Comparison of ENCODE assay signal across 1 cellular context in genomic region chr11:62025429-62026105, GRCh38.
A peak's percentile ranks its signal among the peaks of the same experiment; 100 is the strongest.
TF ChIP-seq lines count a peak whose summit lies in the region.

No MANE protein-coding gene starts in this region.

TF ChIP-seq in HepG2, 621 proteins besides CTCF, POLR2A, EP300 and RAD21 (continued from another document and continues in another):
- TF ChIP-seq FUBP1 (CRISPR knock-in tag; IDR thresholded peaks at IDR 0.05; ENCODE audit: borderline replicate concordance), result no peak
- no peak for TF ChIP-seq FOXK2 (IDR thresholded peaks at IDR 0.05)
- TF ChIP-seq ZNF296 (CRISPR knock-in tag; conservative IDR thresholded peaks at IDR 0.05), result no peak
- peak; percentile 36; the same call in 1 of the 2 replicates for TF ChIP-seq ZNF12 (CRISPR knock-in tag; IDR thresholded peaks at IDR 0.05)
- no peak for TF ChIP-seq FLYWCH1 (CRISPR knock-in tag; IDR thresholded peaks at IDR 0.05)
- TF ChIP-seq TAF1 (CRISPR knock-in tag; IDR thresholded peaks at IDR 0.05), result no peak
- no peak for TF ChIP-seq ZMAT3 (CRISPR knock-in tag; conservative IDR thresholded peaks at IDR 0.05)
- TF ChIP-seq CEBPZ (IDR thresholded peaks at IDR 0.05; ENCODE audit: low read length), result no peak
- TF ChIP-seq ZMYM3 (CRISPR knock-in tag; IDR thresholded peaks at IDR 0.05), result peak; percentile 39; the same call in 1 of the 2 replicates
- no peak for TF ChIP-seq ZMYM4 (CRISPR knock-in tag; IDR thresholded peaks at IDR 0.05)
- TF ChIP-seq AHDC1 (CRISPR knock-in tag; IDR thresholded peaks at IDR 0.05; ENCODE audit: borderline replicate concordance), result peak; percentile 56; the same call in 1 of the 2 replicates
- no peak for TF ChIP-seq ZNF850 (CRISPR knock-in tag; conservative IDR thresholded peaks at IDR 0.05)
- no peak for TF ChIP-seq ZNF549 (CRISPR knock-in tag; IDR thresholded peaks at IDR 0.05)
- no peak for TF ChIP-seq GZF1 (CRISPR knock-in tag; IDR thresholded peaks at IDR 0.05)
- TF ChIP-seq ZNF619 (CRISPR knock-in tag; IDR thresholded peaks at IDR 0.05), result no peak
- TF ChIP-seq ZBTB8A (CRISPR knock-in tag; IDR thresholded peaks at IDR 0.05; ENCODE audit: borderline replicate concordance, low read depth), result no peak
- TF ChIP-seq, protein P1, sequence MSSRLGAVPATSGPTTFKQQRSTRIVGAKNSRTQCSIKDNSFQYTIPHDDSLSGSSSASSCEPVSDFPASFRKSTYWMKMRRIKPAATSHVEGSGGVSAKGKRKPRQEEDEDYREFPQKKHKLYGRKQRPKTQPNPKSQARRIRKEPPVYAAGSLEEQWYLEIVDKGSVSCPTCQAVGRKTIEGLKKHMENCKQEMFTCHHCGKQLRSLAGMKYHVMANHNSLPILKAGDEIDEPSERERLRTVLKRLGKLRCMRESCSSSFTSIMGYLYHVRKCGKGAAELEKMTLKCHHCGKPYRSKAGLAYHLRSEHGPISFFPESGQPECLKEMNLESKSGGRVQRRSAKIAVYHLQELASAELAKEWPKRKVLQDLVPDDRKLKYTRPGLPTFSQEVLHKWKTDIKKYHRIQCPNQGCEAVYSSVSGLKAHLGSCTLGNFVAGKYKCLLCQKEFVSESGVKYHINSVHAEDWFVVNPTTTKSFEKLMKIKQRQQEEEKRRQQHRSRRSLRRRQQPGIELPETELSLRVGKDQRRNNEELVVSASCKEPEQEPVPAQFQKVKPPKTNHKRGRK (CRISPR knock-in tag; IDR thresholded peaks at IDR 0.05), result no peak
- no peak for TF ChIP-seq SMC3 (IDR thresholded peaks at IDR 0.05; ENCODE audit: low read length)
- TF ChIP-seq ZNF10 (CRISPR knock-in tag; IDR thresholded peaks at IDR 0.05; ENCODE audit: borderline replicate concordance, low read depth), result no peak
- no peak for TF ChIP-seq ZSCAN22 (CRISPR knock-in tag; IDR thresholded peaks at IDR 0.05)
- TF ChIP-seq ZNF564 (CRISPR knock-in tag; IDR thresholded peaks at IDR 0.05), result no peak
- peak; percentile 70; the same call in 1 of the 2 replicates for TF ChIP-seq FOXO1 (CRISPR knock-in tag; IDR thresholded peaks at IDR 0.05)
- no peak for TF ChIP-seq SMARCC2 (IDR thresholded peaks at IDR 0.05)
- TF ChIP-seq ZNF563 (CRISPR knock-in tag; IDR thresholded peaks at IDR 0.05), result no peak
- TF ChIP-seq ZFP90 (CRISPR knock-in tag; IDR thresholded peaks at IDR 0.05; ENCODE audit: borderline replicate concordance), result no peak
- TF ChIP-seq KLF9 (CRISPR knock-in tag; IDR thresholded peaks at IDR 0.05; ENCODE audit: low read depth), result 0 out of 2 replicates have a peak, but pooled peaks have one; percentile 76
- TF ChIP-seq SALL1 (CRISPR knock-in tag; IDR thresholded peaks at IDR 0.05), result peak; percentile 73
- TF ChIP-seq JDP2 (CRISPR knock-in tag; IDR thresholded peaks at IDR 0.05; ENCODE audit: borderline replicate concordance), result no peak
- peak; percentile 37 for TF ChIP-seq CBX1 (IDR thresholded peaks at IDR 0.05; ENCODE audit: low read depth)
- peak; percentile 87 for TF ChIP-seq CEBPB (IDR thresholded peaks at IDR 0.05; ENCODE audit: borderline replicate concordance, low read depth, low read length)
- TF ChIP-seq, protein P2, sequence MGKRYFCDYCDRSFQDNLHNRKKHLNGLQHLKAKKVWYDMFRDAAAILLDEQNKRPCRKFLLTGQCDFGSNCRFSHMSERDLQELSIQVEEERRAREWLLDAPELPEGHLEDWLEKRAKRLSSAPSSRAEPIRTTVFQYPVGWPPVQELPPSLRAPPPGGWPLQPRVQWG (CRISPR knock-in tag; IDR thresholded peaks at IDR 0.05; ENCODE audit: borderline replicate concordance, low read depth), result no peak
- TF ChIP-seq FOSL1 (CRISPR knock-in tag; IDR thresholded peaks at IDR 0.05; ENCODE audit: borderline replicate concordance), result no peak; the same call in 1 of the 2 replicates
- TF ChIP-seq ARNTL (CRISPR knock-in tag; IDR thresholded peaks at IDR 0.05), result peak; percentile 43; the same call in 1 of the 2 replicates
- no peak for TF ChIP-seq THAP8 (CRISPR knock-in tag; IDR thresholded peaks at IDR 0.05; ENCODE audit: borderline replicate concordance)
- peak; percentile 95 for TF ChIP-seq FOSL2 (CRISPR knock-in tag; IDR thresholded peaks at IDR 0.05)
- no peak for TF ChIP-seq NR3C1 (CRISPR knock-in tag; IDR thresholded peaks at IDR 0.05)
- TF ChIP-seq ZNF788 (CRISPR knock-in tag; IDR thresholded peaks at IDR 0.05; ENCODE audit: borderline replicate concordance), result no peak
- peak; percentile 33; the same call in 1 of the 2 replicates for TF ChIP-seq ZNF644 (CRISPR knock-in tag; IDR thresholded peaks at IDR 0.05; ENCODE audit: low read depth)
- TF ChIP-seq MAZ (IDR thresholded peaks at IDR 0.05; ENCODE audit: borderline replicate concordance, low read depth, low read length), result no peak
- TF ChIP-seq MAZ (CRISPR knock-in tag; IDR thresholded peaks at IDR 0.05; ENCODE audit: low read depth), result no peak
- TF ChIP-seq, protein P3, sequence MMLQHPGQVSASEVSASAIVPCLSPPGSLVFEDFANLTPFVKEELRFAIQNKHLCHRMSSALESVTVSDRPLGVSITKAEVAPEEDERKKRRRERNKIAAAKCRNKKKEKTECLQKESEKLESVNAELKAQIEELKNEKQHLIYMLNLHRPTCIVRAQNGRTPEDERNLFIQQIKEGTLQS (CRISPR knock-in tag; IDR thresholded peaks at IDR 0.05), result peak; percentile 57
- TF ChIP-seq SRF (IDR thresholded peaks at IDR 0.05; ENCODE audit: low read depth, low read length), result no peak
- TF ChIP-seq PRMT3 (CRISPR knock-in tag; IDR thresholded peaks at IDR 0.05; ENCODE audit: borderline replicate concordance, low read depth), result no peak
- TF ChIP-seq HNF1B (CRISPR knock-in tag; IDR thresholded peaks at IDR 0.05), result peak; percentile 63; the same call in 1 of the 2 replicates
- peak; percentile 53; the same call in 1 of the 2 replicates for TF ChIP-seq FOXJ3 (CRISPR knock-in tag; IDR thresholded peaks at IDR 0.05; ENCODE audit: borderline replicate concordance)
- TF ChIP-seq, protein P4, sequence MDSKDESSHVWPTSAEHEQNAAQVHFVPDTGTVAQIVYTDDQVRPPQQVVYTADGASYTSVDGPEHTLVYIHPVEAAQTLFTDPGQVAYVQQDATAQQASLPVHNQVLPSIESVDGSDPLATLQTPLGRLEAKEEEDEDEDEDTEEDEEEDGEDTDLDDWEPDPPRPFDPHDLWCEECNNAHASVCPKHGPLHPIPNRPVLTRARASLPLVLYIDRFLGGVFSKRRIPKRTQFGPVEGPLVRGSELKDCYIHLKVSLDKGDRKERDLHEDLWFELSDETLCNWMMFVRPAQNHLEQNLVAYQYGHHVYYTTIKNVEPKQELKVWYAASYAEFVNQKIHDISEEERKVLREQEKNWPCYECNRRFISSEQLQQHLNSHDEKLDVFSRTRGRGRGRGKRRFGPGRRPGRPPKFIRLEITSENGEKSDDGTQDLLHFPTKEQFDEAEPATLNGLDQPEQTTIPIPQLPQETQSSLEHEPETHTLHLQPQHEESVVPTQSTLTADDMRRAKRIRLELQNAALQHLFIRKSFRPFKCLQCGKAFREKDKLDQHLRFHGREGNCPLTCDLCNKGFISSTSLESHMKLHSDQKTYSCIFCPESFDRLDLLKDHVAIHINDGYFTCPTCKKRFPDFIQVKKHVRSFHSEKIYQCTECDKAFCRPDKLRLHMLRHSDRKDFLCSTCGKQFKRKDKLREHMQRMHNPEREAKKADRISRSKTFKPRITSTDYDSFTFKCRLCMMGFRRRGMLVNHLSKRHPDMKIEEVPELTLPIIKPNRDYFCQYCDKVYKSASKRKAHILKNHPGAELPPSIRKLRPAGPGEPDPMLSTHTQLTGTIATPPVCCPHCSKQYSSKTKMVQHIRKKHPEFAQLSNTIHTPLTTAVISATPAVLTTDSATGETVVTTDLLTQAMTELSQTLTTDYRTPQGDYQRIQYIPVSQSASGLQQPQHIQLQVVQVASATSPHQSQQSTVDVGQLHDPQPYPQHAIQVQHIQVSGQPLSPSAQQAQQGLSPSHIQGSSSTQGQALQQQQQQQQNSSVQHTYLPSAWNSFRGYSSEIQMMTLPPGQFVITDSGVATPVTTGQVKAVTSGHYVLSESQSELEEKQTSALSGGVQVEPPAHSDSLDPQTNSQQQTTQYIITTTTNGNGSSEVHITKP (CRISPR knock-in tag; IDR thresholded peaks at IDR 0.05; ENCODE audit: low read depth), result no peak; the same call in 1 of the 2 replicates
- TF ChIP-seq MATR3 (CRISPR knock-in tag; IDR thresholded peaks at IDR 0.05), result no peak
- no peak for TF ChIP-seq ZSCAN21 (CRISPR knock-in tag; IDR thresholded peaks at IDR 0.05; ENCODE audit: borderline replicate concordance)
- no peak for TF ChIP-seq CENPX (CRISPR knock-in tag; IDR thresholded peaks at IDR 0.05)
